ENCODE assay signal across 14 cellular contexts in the genomic region with DNA sequence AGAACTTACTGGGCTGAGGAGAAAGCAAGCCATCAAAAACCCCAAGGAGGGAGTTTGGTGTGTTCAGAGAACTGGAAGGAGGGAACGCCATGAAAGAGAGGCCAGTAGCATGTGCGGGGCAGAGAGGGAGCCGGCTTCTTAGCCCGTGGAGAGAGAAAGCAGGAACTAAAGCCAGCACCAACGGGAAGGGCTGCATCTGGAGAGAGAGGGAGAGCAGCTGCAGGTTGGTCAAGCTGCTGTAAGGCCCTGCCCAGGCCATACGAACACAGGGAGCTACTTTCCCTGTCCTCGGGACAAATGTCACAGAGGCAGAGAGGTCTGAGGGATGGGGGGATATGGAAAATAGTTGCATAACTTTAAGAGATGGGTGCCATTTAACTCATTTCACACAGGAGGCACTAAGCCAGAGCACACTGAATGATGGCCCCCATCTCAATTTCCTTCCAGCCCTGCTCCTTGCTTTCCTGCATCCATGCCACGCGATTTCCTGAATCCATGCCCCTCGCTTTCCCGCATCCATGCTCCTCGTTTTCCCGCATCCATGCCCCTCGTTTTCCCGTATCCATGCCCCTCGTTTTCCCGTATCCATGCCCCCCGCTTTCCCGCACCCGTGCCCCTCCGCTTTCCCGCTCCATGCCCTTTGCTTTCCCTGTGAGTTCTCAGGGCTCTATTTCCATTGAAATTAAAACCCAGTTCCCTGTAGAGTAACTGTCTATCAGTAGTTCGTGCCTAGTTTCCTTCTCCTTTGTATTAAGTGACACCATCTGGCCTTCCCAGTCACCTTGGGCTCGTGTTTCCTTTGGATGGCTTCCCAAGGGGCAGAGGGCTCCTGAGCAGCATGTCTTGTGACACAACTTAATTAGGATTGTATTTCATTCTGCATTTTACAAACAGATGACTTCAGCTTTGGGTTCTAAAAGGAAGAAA. TPM values are rescaled to one million over a fixed set of nuclear protein-coding genes. Genes with fewer than 3 reads are reported as not detected.
A peak's percentile ranks its signal among the peaks of the same experiment; 100 is the strongest.
DNase-seq lines count a peak whose midpoint lies in the region; ATAC-seq, FAIRE-seq and TF ChIP-seq lines count a peak whose summit lies in the region.
"Had no signal": no experiment of that assay in that cellular context is flagged by ENCODE, and none has a peak within 500 bp of the region (broad histone marks: within the 10 kb centered on the region; RNA-seq: fewer than 3 reads in every experiment).

No MANE protein-coding gene starts in this region.

- BruUV-seq in IMR-90 (replicated peaks; lab: Mats Ljungman, UMichigan), result no TSS peak

- no peak overlapping the region for H4K8ac ChIP-seq in IMR-90 (ENCODE audit: low read depth in 2 of 2, low read length in 2 of 2)

- ATAC-seq in IMR-90 (ENCODE audit: low read depth) (no peak; the same call in 1 of the 2 replicates), HG03025 (IDR thresholded peaks at IDR 0.05; ENCODE audit: low FRiP score, unreplicated experiment) (no peak)

- no peaks in the 10 kb centered on the region for H3K9me3 Mint-ChIP-seq in astrocyte (ENCODE audit: unreplicated experiment)
- H3K9me3 Mint-ChIP-seq: activated CD4-positive, alpha-beta memory T cell treated with anti-CD3 and anti-CD28 coated beads, Interleukin-2, amount 10 ng/mL, durations not matched to agents 7 days and 5 days; memory B cell had no signal

- no peaks in the 10 kb centered on the region for H3K27me3 Mint-ChIP-seq in astrocyte (ENCODE audit: low read depth, unreplicated experiment)
- H3K27me3 Mint-ChIP-seq: activated CD4-positive, alpha-beta memory T cell treated with anti-CD3 and anti-CD28 coated beads, Interleukin-2, amount 10 ng/mL, durations not matched to agents 7 days and 5 days; memory B cell had no signal

- no peak overlapping the region for H3K23ac ChIP-seq in IMR-90 (ENCODE audit: low read depth, low read length)

- TF ChIP-seq RAD21 in IMR-90 (IDR thresholded peaks at IDR 0.05; ENCODE audit: low read length), result no peak

- H3K4me3 ChIP-seq in BLaER1 treated with 17β-estradiol and CSF1 and Interleukin-3, amounts not matched to agents 10 nM and 100 nM, result no peak overlapping the region
- H3K4me3 ChIP-seq in IMR-90 (ENCODE audit: insufficient read depth, low read depth, low read length) (no peak overlapping the region), astrocyte (ENCODE audit: insufficient read depth, low read depth, low read length) (no peak overlapping the region), osteoblast (ENCODE audit: insufficient read depth, low read length) (no peak overlapping the region)

- intact Hi-C loops in IMR-90 (cut with micrococcal nuclease), result loop anchor here (5.0 kb wide), 3 partner anchors 40 to 250 kb away; no protein-coding TSS in a partner anchor

- H3K36me3 ChIP-seq in BLaER1 treated with 17β-estradiol and CSF1 and Interleukin-3, amounts not matched to agents 10 nM and 100 nM, result peaks cover 20 to 39% (median 28%) of the 10 kb centered on the region in 11 experiments; a peak in 21 of 22 replicates
- H3K36me3 ChIP-seq in IMR-90 (ENCODE audit: control insufficient read depth, insufficient read depth, low read length) (peaks cover 6% of the 10 kb centered on the region; the same call in 1 of the 2 replicates), astrocyte (ENCODE audit: insufficient read depth, low read length) (no peaks in the 10 kb centered on the region), osteoblast (ENCODE audit: insufficient read depth, low read length) (peaks cover 5% of the 10 kb centered on the region)

- no peak overlapping the region for H2BK5ac ChIP-seq in IMR-90 (ENCODE audit: low read depth, low read length, poor library complexity, severe bottlenecking)

- POLR2A ChIA-PET in IMR-90 (lab: Charles Lee; ENCODE audit: unreplicated experiment), result no interaction called here

- H3K36me3 Mint-ChIP-seq in astrocyte (ENCODE audit: low read depth, unreplicated experiment), result peaks cover 13% of the 10 kb centered on the region

- H3K4me3 Mint-ChIP-seq in astrocyte (ENCODE audit: unreplicated experiment), result no peak overlapping the region
- H3K4me3 Mint-ChIP-seq: activated CD4-positive, alpha-beta memory T cell treated with anti-CD3 and anti-CD28 coated beads, Interleukin-2, amount 10 ng/mL, durations not matched to agents 7 days and 5 days; memory B cell had no signal

- peaks cover 12% of the 10 kb centered on the region for H3K4me1 Mint-ChIP-seq in astrocyte (ENCODE audit: low read depth, unreplicated experiment)

- CTCF ChIA-PET in IMR-90 (lab: Yijun Ruan, JAX), result interaction anchor here (1.2 kb wide), 1 partner anchor 23 kb away, joined by 4 read pairs; no protein-coding TSS in a partner anchor

- 97% methylated on average over 16 of the region's 24 CpGs; no CpG with 5 or more reads in 1 of the 2 experiments for WGBS in IMR-90 (ENCODE audit: extremely low coverage in 2 of 2, insufficient read length in 1 of 2), 2 experiments

- H3K4ac ChIP-seq in IMR-90 (ENCODE audit: low read depth, low read length), result no peak overlapping the region

- no peak overlapping the region for H2AK5ac ChIP-seq in IMR-90 (ENCODE audit: low read depth, low read length)

- dilution Hi-C loops in IMR-90 (cut with HindIII; ENCODE audit: low sequenced_read_pairs, unreplicated experiment), result no loop called here

- H3K18ac ChIP-seq in IMR-90 (ENCODE audit: low read depth, low read length), result no peak overlapping the region

- H2AFZ ChIP-seq in IMR-90 (replicated peaks; ENCODE audit: low read length, poor library complexity), result no peak overlapping the region
- H2AFZ ChIP-seq in astrocyte (ENCODE audit: low read depth, low read length), result no peak overlapping the region
- no peak overlapping the region for H2AFZ ChIP-seq in osteoblast (ENCODE audit: low read length)

- no peaks in the 10 kb centered on the region for H4K20me1 ChIP-seq in BLaER1 treated with 17β-estradiol and CSF1 and Interleukin-3, amounts not matched to agents 10 nM and 100 nM
- no peaks in the 10 kb centered on the region for H4K20me1 ChIP-seq in IMR-90 (ENCODE audit: insufficient read depth, low read length)
- no peaks in the 10 kb centered on the region for H4K20me1 ChIP-seq in astrocyte (ENCODE audit: insufficient read depth, low read length)
- H4K20me1 ChIP-seq in osteoblast (ENCODE audit: insufficient read depth, low read length), result peaks cover 7% of the 10 kb centered on the region

- H4K91ac ChIP-seq in IMR-90 (ENCODE audit: insufficient read depth, low read depth, low read length), result no peak overlapping the region

- H3K27ac ChIP-seq in BLaER1 treated with 17β-estradiol and CSF1 and Interleukin-3, amounts not matched to agents 10 nM and 100 nM, result no peak overlapping the region
- H3K27ac ChIP-seq in IMR-90 (ENCODE audit: insufficient read depth, low read length) (no peak overlapping the region), astrocyte (ENCODE audit: low read depth, low read length) (no peak overlapping the region), osteoblast (ENCODE audit: low read depth, low read length) (no peak overlapping the region)

- H3K56ac ChIP-seq in IMR-90 (ENCODE audit: extremely low read depth, insufficient read depth, low read length), result no peak overlapping the region

- H3K9ac ChIP-seq in BLaER1 treated with 17β-estradiol and CSF1 and Interleukin-3, amounts not matched to agents 10 nM and 100 nM, result no peak overlapping the region
- no peak overlapping the region for H3K9ac ChIP-seq in IMR-90 (ENCODE audit: low read depth, low read length)
- H3K9ac ChIP-seq in astrocyte (ENCODE audit: low read length), result no peak overlapping the region

- no peak overlapping the region for H2BK15ac ChIP-seq in IMR-90 (ENCODE audit: low read depth, low read length)

- no peaks in the 10 kb centered on the region for H3K79me2 ChIP-seq in astrocyte (ENCODE audit: insufficient read depth, low read length)
- H3K79me2 ChIP-seq in osteoblast (ENCODE audit: insufficient read depth, low read length), result no peaks in the 10 kb centered on the region

- no peak for TF ChIP-seq POLR2A in IMR-90 (IDR thresholded peaks at IDR 0.05; ENCODE audit: low read depth, low read length)

- peak overlapping the region in 6 of 11 experiments; percentile 6 to 41 (median 11); a peak in 6 of 22 replicates for H3K4me2 ChIP-seq in BLaER1 treated with 17β-estradiol and CSF1 and Interleukin-3, amounts not matched to agents 10 nM and 100 nM
- no peak overlapping the region; the same call in 1 of the 2 replicates for H3K4me2 ChIP-seq in IMR-90 (ENCODE audit: low read depth, low read length)
- H3K4me2 ChIP-seq in astrocyte (ENCODE audit: low read length), result no peak overlapping the region
- H3K4me2 ChIP-seq in osteoblast (ENCODE audit: insufficient read depth, low read length), result no peak overlapping the region

- peak overlapping the region; percentile 75 for H3K27ac Mint-ChIP-seq in astrocyte (ENCODE audit: unreplicated experiment)
- H3K27ac Mint-ChIP-seq: activated CD4-positive, alpha-beta memory T cell treated with anti-CD3 and anti-CD28 coated beads, Interleukin-2, amount 10 ng/mL, durations not matched to agents 7 days and 5 days had no signal

- H2AK9ac ChIP-seq in IMR-90 (replicated peaks; ENCODE audit: low read depth, low read length, poor library complexity), result no peak overlapping the region

- TF ChIP-seq CTCF in IMR-90 (conservative IDR thresholded peaks at IDR 0.05; ENCODE audit: low read depth, low read length) (no peak), astrocyte (IDR thresholded peaks at IDR 0.05; ENCODE audit: insufficient read depth, low read depth, low read length) (no peak), osteoblast (IDR thresholded peaks at IDR 0.05; ENCODE audit: extremely low read depth, low read depth, low read length) (no peak)

- no peak overlapping the region for H2BK120ac ChIP-seq in IMR-90 (ENCODE audit: low read depth, low read length)

- peaks cover 8 to 26% (median 19%) of the 10 kb centered on the region in 10 experiments for H3K4me1 ChIP-seq in BLaER1 treated with 17β-estradiol and CSF1 and Interleukin-3, amounts not matched to agents 10 nM and 100 nM
- H3K4me1 ChIP-seq in IMR-90 (ENCODE audit: control insufficient read depth, insufficient read depth, low read length) (peaks cover 12% of the 10 kb centered on the region), astrocyte (ENCODE audit: insufficient read depth, low read length) (peaks cover 6% of the 10 kb centered on the region), osteoblast (ENCODE audit: insufficient read depth, low read length) (peaks cover 18% of the 10 kb centered on the region)

- in situ Hi-C loops in IMR-90 (cut with MboI; ENCODE audit: low sequenced_read_pairs), result loop anchor here (25.0 kb wide), 1 partner anchor 615 kb away; no protein-coding TSS in a partner anchor

- no peak overlapping the region for H4K5ac ChIP-seq in IMR-90 (ENCODE audit: low read depth, low read length)

- peaks cover 2 to 19% of the 10 kb centered on the region in 2 experiments; a peak in 1 of 4 replicates for H3K79me1 ChIP-seq in IMR-90 (ENCODE audit: low read depth in 1 of 2, low read length in 2 of 2)

- peaks cover 8% of the 10 kb centered on the region for H3K9me1 ChIP-seq in IMR-90 (ENCODE audit: insufficient read depth, low read length)

- peaks cover 0 to 16% (median 8%) of the 10 kb centered on the region in 11 experiments; a peak in 14 of 22 replicates for H3K9me3 ChIP-seq in BLaER1 treated with 17β-estradiol and CSF1 and Interleukin-3, amounts not matched to agents 10 nM and 100 nM (replicated peaks in 1 of 11)
- no peaks in the 10 kb centered on the region for H3K9me3 ChIP-seq in IMR-90 (ENCODE audit: control insufficient read depth, insufficient read depth, low read length)
- no peaks in the 10 kb centered on the region for H3K9me3 ChIP-seq in astrocyte (ENCODE audit: insufficient read depth, low read depth, low read length)
- H3K9me3 ChIP-seq in osteoblast (ENCODE audit: low read depth, low read length), result no peaks in the 10 kb centered on the region

- FAIRE-seq in astrocyte (lab: Jason Lieb, UNC), result no peak
- FAIRE-seq: TTC549 had no signal

- no peak overlapping the region for H2BK20ac ChIP-seq in IMR-90 (ENCODE audit: low read depth, low read length)

- DNase-seq in IMR-90 (peak; percentile 15), astrocyte (ENCODE audit: low read depth) (no peak), mucosa of gallbladder (ENCODE audit: low spot score) (peak; percentile 31), osteoblast (ENCODE audit: insufficient read length, low spot score, missing footprints) (no peak), NCI-H1092 (lab: John Stamatoyannopoulos, UW) (no peak), NCI-H1105 treated with DMSO at 0.1 percent for 48 hours (lab: John Stamatoyannopoulos, UW) (no peak)
- DNase-seq: activated CD4-positive, alpha-beta memory T cell treated with anti-CD3 and anti-CD28 coated beads, Interleukin-2, amount 10 ng/mL, durations not matched to agents 7 days and 5 days; NCI-H1930; SHP77 treated with DMSO at 0.1 percent for 48 hours; stimulated activated CD4-positive, alpha-beta T cell treated with anti-CD3 and anti-CD28 coated beads, Interleukin-12 subunit alpha, Interleukin-12 subunit beta, amount 100 ng/mL, for 4 hours had no signal

- no peaks in the 10 kb centered on the region for H3K27me3 ChIP-seq in BLaER1 treated with 17β-estradiol and CSF1 and Interleukin-3, amounts not matched to agents 10 nM and 100 nM
- no peaks in the 10 kb centered on the region for H3K27me3 ChIP-seq in IMR-90 (ENCODE audit: control insufficient read depth, insufficient read depth, low read length)
- no peaks in the 10 kb centered on the region for H3K27me3 ChIP-seq in astrocyte (ENCODE audit: insufficient read depth, low read length)
- no peaks in the 10 kb centered on the region for H3K27me3 ChIP-seq in osteoblast (ENCODE audit: insufficient read depth, low read length)

- H3K14ac ChIP-seq in IMR-90 (replicated peaks; ENCODE audit: low read depth, low read length), result 0 out of 2 replicates have a peak overlapping the region, but pooled peaks have one; percentile 4

RNA-seq across cellular contexts. Expression of a gene that starts 31.5 kb away (rescaled TPM):
- total RNA-seq in IMR-90 (2012; rRNA removed) (1,663 and 1,699 TPM in 2 replicates), astrocyte (2,316 and 2,540 TPM in 2 replicates), mucosa of gallbladder (3,971 TPM), osteoblast (2,232 and 2,713 TPM in 2 replicates)
- polyA plus RNA-seq in IMR-90 (2012; rRNA removed), result 2,407 and 2,665 TPM in 2 replicates
- polyA plus RNA-seq in IMR-90 (2012; cell fraction: cytosol; rRNA removed), result 1,735 and 3,996 TPM in 2 replicates
- polyA plus RNA-seq in IMR-90 (2012; cell fraction: nucleus; rRNA removed; ENCODE audit: low replicate concordance), result 731 and 1,213 TPM in 2 replicates

RNA-seq across cellular contexts. Expression of a gene that starts 45.7 kb away (rescaled TPM):
- total RNA-seq in IMR-90 (2012; rRNA removed) (15.3 and 19.4 TPM in 2 replicates), astrocyte (14.3 and 15.9 TPM in 2 replicates), mucosa of gallbladder (23.2 TPM), osteoblast (11.2 TPM in 2 replicates)
- 8.9 and 9.9 TPM in 2 replicates for polyA plus RNA-seq in IMR-90 (2012; rRNA removed)
- polyA plus RNA-seq in IMR-90 (2012; cell fraction: cytosol; rRNA removed), result 2.1 and 4.5 TPM in 2 replicates
- 1.4 and 9.6 TPM in 2 replicates for polyA plus RNA-seq in IMR-90 (2012; cell fraction: nucleus; rRNA removed; ENCODE audit: low replicate concordance)

Comparison
In these comparisons a context has a peak if more than half of its experiments do, and no peak if none do; other contexts are left out.
1. H3K4me2 ChIP-seq: peak in BLaER1 treated with 17β-estradiol and CSF1 and Interleukin-3, amounts not matched to agents 10 nM and 100 nM (6 of 11); none in IMR-90 (single experiment), astrocyte (single experiment) and osteoblast (single experiment).
2. DNase-seq: peak in IMR-90 (single experiment) and mucosa of gallbladder (single experiment); none in astrocyte (single experiment), osteoblast (single experiment), NCI-H1092 (single experiment) and NCI-H1105 treated with DMSO at 0.1 percent for 48 hours (single experiment).